1 cellular context compared by ENCODE assay signal in the genomic region with DNA sequence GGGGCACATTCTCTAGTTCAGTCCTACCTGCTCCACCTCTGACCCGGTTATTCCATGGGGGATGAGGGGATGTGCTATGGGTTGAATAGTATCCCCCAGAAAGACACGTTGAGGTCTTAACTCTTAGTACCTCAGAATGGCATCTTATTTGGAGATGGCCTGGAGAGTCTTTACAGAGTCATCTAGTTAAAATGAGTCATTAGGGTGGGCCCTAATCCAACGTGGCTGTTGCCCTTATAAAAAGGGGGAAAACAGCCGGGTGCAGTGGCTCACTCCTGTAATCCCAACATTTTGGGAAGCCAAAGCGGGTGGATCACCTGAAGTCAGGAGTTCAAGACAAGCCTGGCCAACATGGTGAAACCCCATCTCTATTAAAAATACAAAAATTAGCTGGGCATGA.
TF ChIP-seq lines count a peak whose summit lies in the region.

No MANE protein-coding gene starts in this region.

TF ChIP-seq in H1, 55 proteins besides CTCF, POLR2A, EP300 and RAD21:
- TF ChIP-seq ZNF274 (IDR thresholded peaks at IDR 0.05; ENCODE audit: borderline replicate concordance, extremely low read depth, low read length), result no peak
- no peak for TF ChIP-seq POU5F1 (IDR thresholded peaks at IDR 0.05; ENCODE audit: low read depth, low read length)
- no peak for TF ChIP-seq KDM1A (IDR thresholded peaks at IDR 0.05; ENCODE audit: borderline replicate concordance, low read length)
- TF ChIP-seq HDAC6 (IDR thresholded peaks at IDR 0.05; ENCODE audit: low read depth, low read length), result no peak
- no peak for TF ChIP-seq KDM5A (IDR thresholded peaks at IDR 0.05; ENCODE audit: low read length)
- no peak for TF ChIP-seq SIX5 (IDR thresholded peaks at IDR 0.05; ENCODE audit: low read depth, low read length)
- TF ChIP-seq BRCA1 (IDR thresholded peaks at IDR 0.05; ENCODE audit: low read depth, low read length), result no peak
- TF ChIP-seq SP4 (IDR thresholded peaks at IDR 0.05; ENCODE audit: low read length), result no peak
- TF ChIP-seq TCF12 (IDR thresholded peaks at IDR 0.05; ENCODE audit: low read depth, low read length), result no peak
- no peak for TF ChIP-seq RBBP5 (IDR thresholded peaks at IDR 0.05; ENCODE audit: borderline replicate concordance, low read depth, low read length)
- no peak for TF ChIP-seq JUN (IDR thresholded peaks at IDR 0.05; ENCODE audit: low read depth, low read length)
- no peak for TF ChIP-seq CBX5 (IDR thresholded peaks at IDR 0.05; ENCODE audit: low read depth, low read length)
- TF ChIP-seq SAP30 (IDR thresholded peaks at IDR 0.05; ENCODE audit: insufficient read depth, insufficient replicate concordance, low read length), result no peak
- TF ChIP-seq SP2 (IDR thresholded peaks at IDR 0.05; ENCODE audit: low read length), result no peak
- no peak for TF ChIP-seq SIRT6 (IDR thresholded peaks at IDR 0.05; ENCODE audit: low read length)
- no peak for TF ChIP-seq SP1 (IDR thresholded peaks at IDR 0.05; ENCODE audit: low read depth, low read length)
